In genomic region chr20:47792021-47792618, GRCh38 we compare ENCODE assay signal across 9 cellular contexts. TPM values are rescaled to one million over a fixed set of nuclear protein-coding genes. Genes with fewer than 3 reads are reported as not detected.
A peak's percentile ranks its signal among the peaks of the same experiment; 100 is the strongest.
DNase-seq lines count a peak whose midpoint lies in the region; ATAC-seq, FAIRE-seq and TF ChIP-seq lines count a peak whose summit lies in the region.
"Had no signal": no experiment of that assay in that cellular context is flagged by ENCODE, and none has a peak within 500 bp of the region (broad histone marks: within the 10 kb centered on the region; RNA-seq: fewer than 3 reads in every experiment).

No MANE protein-coding gene starts in this region.

- H3K36me3 ChIP-seq in ACC112 (ENCODE audit: insufficient read depth, low read length) (no peaks in the 10 kb centered on the region), breast epithelium (no peaks in the 10 kb centered on the region), OCI-LY7 (ENCODE audit: insufficient read depth, low read length) (no peaks in the 10 kb centered on the region)

- TF ChIP-seq POLR2A in breast epithelium (IDR thresholded peaks at IDR 0.05) (no peak), lower leg skin (IDR thresholded peaks at IDR 0.05) (no peak)

- DNase-seq in HTR-8/SVneo (ENCODE audit: insufficient read length, low spot score) (peak; percentile 57), breast epithelium (ENCODE audit: low spot score in 2 of 2) (peak; percentile 67 to 83), lower leg skin (ENCODE audit: low spot score in 2 of 2) (peak; percentile 87 to 90), NCI-H187 treated with DMSO at 0.1 percent for 48 hours (lab: John Stamatoyannopoulos, UW) (no peak), OCI-LY7 (ENCODE audit: low spot score) (no peak)

- H3K79me2 ChIP-seq in ACC112 (ENCODE audit: control insufficient read depth, insufficient read depth, low read length, unreplicated experiment) = no peaks in the 10 kb centered on the region
- H3K79me2 ChIP-seq in OCI-LY7 (ENCODE audit: insufficient read depth, low read depth, low read length) = no peaks in the 10 kb centered on the region

- H3K27ac ChIP-seq in ACC112 (ENCODE audit: low read depth, low read length) = peak overlapping the region; percentile 31; the same call in 1 of the 2 replicates
- H3K27ac ChIP-seq in breast epithelium = peak overlapping the region; percentile 74 to 87
- H3K27ac ChIP-seq in OCI-LY7 (ENCODE audit: low read depth, low read length, poor library complexity, severe bottlenecking) = no peak overlapping the region
- H3K27ac ChIP-seq: HL-60 had no signal

- whole genome bisulfite sequencing in lower leg skin, 2 donors = 33 to 36% methylated on average over 9 of the region's 9 CpGs

- H3K9me2 ChIP-seq in OCI-LY7 (ENCODE audit: insufficient read depth, low read length) = no peaks in the 10 kb centered on the region

- intact Hi-C loops in breast epithelium (cut with DNase I; ENCODE audit: low total_unique reads) (no loop called here), lower leg skin (cut with DNase I; ENCODE audit: low total_unique reads) (no loop called here), OCI-LY7 (cut with micrococcal nuclease; ENCODE audit: unreplicated experiment) (no loop called here)

- no peak overlapping the region for H3K4me2 ChIP-seq in OCI-LY7 (ENCODE audit: low read length)

- CTCF ChIA-PET in OCI-LY7 (lab: Charles Lee; ENCODE audit: unreplicated experiment) = no interaction called here

- BruUV-seq in OCI-LY7 (replicated peaks; lab: Mats Ljungman, UMichigan) = no TSS peak

- peaks cover 11% of the 10 kb centered on the region for H3K4me1 ChIP-seq in ACC112 (ENCODE audit: control insufficient read depth, insufficient read depth, low read length, unreplicated experiment)
- H3K4me1 ChIP-seq in breast epithelium = peaks cover 0 to 25% of the 10 kb centered on the region in 2 donors
- no peaks in the 10 kb centered on the region for H3K4me1 ChIP-seq in OCI-LY7 (ENCODE audit: insufficient read depth, low read length, poor library complexity, severe bottlenecking)

- H3K27me3 ChIP-seq in ACC112 (ENCODE audit: insufficient read depth, low read length) = peaks cover 33% of the 10 kb centered on the region
- H3K27me3 ChIP-seq in breast epithelium = no peaks in the 10 kb centered on the region

- H2AFZ ChIP-seq in ACC112 (ENCODE audit: low read length, unreplicated experiment) = no peak overlapping the region
- H2AFZ ChIP-seq in OCI-LY7 (ENCODE audit: low read length) = no peak overlapping the region

- no peak for ATAC-seq in GM21529 (IDR thresholded peaks at IDR 0.05; ENCODE audit: unreplicated experiment)
- ATAC-seq in HG02623 (IDR thresholded peaks at IDR 0.05; ENCODE audit: unreplicated experiment) = no peak

- TF ChIP-seq CTCF in breast epithelium (IDR thresholded peaks at IDR 0.05) (no peak), lower leg skin (IDR thresholded peaks at IDR 0.05) (no peak), OCI-LY7 (conservative IDR thresholded peaks at IDR 0.05; ENCODE audit: low read length) (no peak)

- FAIRE-seq in HTR-8/SVneo (lab: Jason Lieb, UNC) = no peak

- H4K20me1 ChIP-seq in OCI-LY7 (ENCODE audit: insufficient read depth, low read length) = no peaks in the 10 kb centered on the region

- H3K4me3 ChIP-seq in ACC112 (ENCODE audit: low read depth, low read length) (no peak overlapping the region), breast epithelium (no peak overlapping the region), lower leg skin (ENCODE audit: low read depth, poor library complexity, severe bottlenecking) (no peak overlapping the region), OCI-LY7 (ENCODE audit: low read depth, low read length, poor library complexity, severe bottlenecking) (no peak overlapping the region)

- H3K9me3 ChIP-seq in breast epithelium (no peaks in the 10 kb centered on the region), OCI-LY7 (ENCODE audit: low read length) (no peaks in the 10 kb centered on the region)

- POLR2A ChIA-PET in OCI-LY7 (lab: Charles Lee) = interaction anchor here (0.7 kb wide), 1 partner anchor 220 kb away, joined by 3 read pairs; no protein-coding TSS in a partner anchor

RNA-seq across cellular contexts. Expression of gene SULF2, which starts 6.8 kb away (rescaled TPM):
- total RNA-seq in breast epithelium (10 to 100 TPM; 36.3 to 62.5 (median 58.0) TPM), lower leg skin (10 to 100 TPM; 18.3 to 83.0 (median 28.0) TPM), OCI-LY7 (2022) (0.51 TPM in 1 of 2 replicates, not detected in the other)
- total RNA-seq in OCI-LY7 (2014; rRNA removed; shearing (Covaris generic)) = 0.03 TPM in 1 of 2 replicates, not detected in the other

Comparison
In these comparisons a context has a peak if more than half of its experiments do, and no peak if none do; other contexts are left out.
1. DNase-seq: peak in HTR-8/SVneo (single experiment), breast epithelium (2 of 2) and lower leg skin (2 of 2); none in NCI-H187 treated with DMSO at 0.1 percent for 48 hours (single experiment) and OCI-LY7 (single experiment).
2. RNA of gene SULF2, which starts 6.8 kb away (total RNA-seq): 36.3 to 62.5 TPM in breast epithelium and 18.3 to 83.0 TPM in lower leg skin; 0.03 to 0.51 TPM in OCI-LY7; every median in the first group is over 10 times any median in the second.